Comparison of ENCODE assay signal across 12 cellular contexts in the genomic region with DNA sequence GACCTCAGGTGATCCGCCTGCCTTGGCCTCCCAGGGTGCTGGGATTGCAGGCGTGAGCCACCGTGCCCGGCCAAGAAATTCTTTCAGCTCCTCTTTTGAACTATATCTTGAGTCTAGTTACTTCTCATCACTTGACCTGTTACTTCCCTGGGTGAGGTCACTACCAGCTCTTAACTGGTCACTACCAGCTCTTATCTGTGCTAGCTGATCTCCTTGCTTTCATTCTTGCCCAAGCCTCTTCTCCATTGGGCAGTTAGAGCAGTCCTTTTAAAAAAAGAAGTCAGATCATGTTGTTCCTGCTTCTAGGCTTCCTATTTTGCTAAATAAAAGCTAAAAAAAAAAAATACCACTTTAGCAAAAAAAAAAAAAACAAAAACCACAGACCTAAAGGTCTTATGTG.
"Had no signal": no experiment of that assay in that cellular context is flagged by ENCODE, and none has a peak within 500 bp of the region (broad histone marks: within the 10 kb centered on the region; RNA-seq: fewer than 3 reads in every experiment).

No MANE protein-coding gene starts in this region.

- H3K4me3 ChIP-seq: esophagus squamous epithelium, heart left ventricle, right atrium auricular region, smooth muscle cell, tibial nerve had no signal

- DNase-seq: activated CD4-positive, alpha-beta memory T cell treated with anti-CD3 and anti-CD28 coated beads for 36 hours; activated gamma-delta T cell; activated T-cell treated with anti-CD3 and anti-CD28 coated beads, Interleukin-2, amount 50 U/mL, for 48 hours; brain microvascular endothelial cell; esophagus squamous epithelium; heart left ventricle; islet precursor cell; left ventricle myocardium superior had no signal

- ATAC-seq: left ventricle myocardium superior; stimulated activated effector memory CD8-positive, alpha-beta T cell treated with anti-CD3 and anti-CD28 coated beads, Interleukin-12 subunit alpha, Interleukin-12 subunit beta, amount 100 ng/mL, for 72 hours had no signal

- H3K9me3 ChIP-seq: esophagus squamous epithelium, heart left ventricle, right atrium auricular region, tibial nerve had no signal

- H3K36me3 ChIP-seq: brain microvascular endothelial cell, esophagus squamous epithelium, heart left ventricle, right atrium auricular region, tibial nerve had no signal

- H3K4me2 ChIP-seq: smooth muscle cell had no signal

- H3K27ac ChIP-seq: brain microvascular endothelial cell, esophagus squamous epithelium, right atrium auricular region, tibial nerve had no signal

- H3K27me3 ChIP-seq: brain microvascular endothelial cell, esophagus squamous epithelium, heart left ventricle, right atrium auricular region, tibial nerve had no signal

- H3K4me1 ChIP-seq: esophagus squamous epithelium, right atrium auricular region had no signal
